1 cellular context compared by ENCODE assay signal in the genomic region with DNA sequence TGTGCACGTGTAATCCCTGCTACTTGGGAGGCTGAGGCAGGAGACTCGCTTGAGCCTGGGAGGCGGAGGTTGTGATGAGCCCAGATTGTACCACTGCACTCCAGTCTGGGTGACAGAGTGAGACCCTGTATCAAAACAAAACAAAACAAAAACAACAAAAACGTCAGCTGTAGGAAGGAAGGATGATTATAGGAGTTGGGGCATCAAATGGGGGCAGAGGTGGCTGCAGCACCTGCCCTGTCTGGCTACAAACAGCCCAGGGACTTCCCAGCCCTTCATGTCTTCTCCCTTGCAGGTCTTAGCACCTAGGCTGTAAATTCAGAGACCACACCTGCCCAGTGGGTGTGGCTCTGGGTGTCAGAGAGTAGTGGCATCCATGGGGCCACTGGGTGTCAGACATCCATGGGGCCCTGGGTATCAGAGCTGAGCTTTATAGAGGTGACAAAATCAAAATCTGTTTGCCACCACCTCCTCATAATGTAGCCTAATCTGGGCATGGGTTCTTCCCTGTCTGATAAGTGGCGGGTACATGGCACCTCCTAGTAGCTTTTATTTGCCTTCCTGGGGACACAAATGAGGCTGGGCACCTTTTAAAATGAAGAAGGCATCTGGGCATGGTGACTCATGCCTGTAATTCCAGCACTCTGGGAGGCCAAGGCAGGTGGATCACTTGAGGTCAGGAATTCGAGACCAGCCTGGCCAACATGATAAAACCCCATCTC.
TF ChIP-seq lines count a peak whose summit lies in the region.

No MANE protein-coding gene starts in this region.

TF ChIP-seq in HEK293, 187 proteins besides CTCF, POLR2A, EP300 and RAD21 (continued from another document):
- TF ChIP-seq, protein P1, sequence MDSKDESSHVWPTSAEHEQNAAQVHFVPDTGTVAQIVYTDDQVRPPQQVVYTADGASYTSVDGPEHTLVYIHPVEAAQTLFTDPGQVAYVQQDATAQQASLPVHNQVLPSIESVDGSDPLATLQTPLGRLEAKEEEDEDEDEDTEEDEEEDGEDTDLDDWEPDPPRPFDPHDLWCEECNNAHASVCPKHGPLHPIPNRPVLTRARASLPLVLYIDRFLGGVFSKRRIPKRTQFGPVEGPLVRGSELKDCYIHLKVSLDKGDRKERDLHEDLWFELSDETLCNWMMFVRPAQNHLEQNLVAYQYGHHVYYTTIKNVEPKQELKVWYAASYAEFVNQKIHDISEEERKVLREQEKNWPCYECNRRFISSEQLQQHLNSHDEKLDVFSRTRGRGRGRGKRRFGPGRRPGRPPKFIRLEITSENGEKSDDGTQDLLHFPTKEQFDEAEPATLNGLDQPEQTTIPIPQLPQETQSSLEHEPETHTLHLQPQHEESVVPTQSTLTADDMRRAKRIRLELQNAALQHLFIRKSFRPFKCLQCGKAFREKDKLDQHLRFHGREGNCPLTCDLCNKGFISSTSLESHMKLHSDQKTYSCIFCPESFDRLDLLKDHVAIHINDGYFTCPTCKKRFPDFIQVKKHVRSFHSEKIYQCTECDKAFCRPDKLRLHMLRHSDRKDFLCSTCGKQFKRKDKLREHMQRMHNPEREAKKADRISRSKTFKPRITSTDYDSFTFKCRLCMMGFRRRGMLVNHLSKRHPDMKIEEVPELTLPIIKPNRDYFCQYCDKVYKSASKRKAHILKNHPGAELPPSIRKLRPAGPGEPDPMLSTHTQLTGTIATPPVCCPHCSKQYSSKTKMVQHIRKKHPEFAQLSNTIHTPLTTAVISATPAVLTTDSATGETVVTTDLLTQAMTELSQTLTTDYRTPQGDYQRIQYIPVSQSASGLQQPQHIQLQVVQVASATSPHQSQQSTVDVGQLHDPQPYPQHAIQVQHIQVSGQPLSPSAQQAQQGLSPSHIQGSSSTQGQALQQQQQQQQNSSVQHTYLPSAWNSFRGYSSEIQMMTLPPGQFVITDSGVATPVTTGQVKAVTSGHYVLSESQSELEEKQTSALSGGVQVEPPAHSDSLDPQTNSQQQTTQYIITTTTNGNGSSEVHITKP (tag by site-specific recombination; IDR thresholded peaks at IDR 0.05): peak; percentile 95
- TF ChIP-seq ZNF747 (tag by site-specific recombination; IDR thresholded peaks at IDR 0.05): 0 out of 2 replicates have a peak, but pooled peaks have one; percentile 28
- peak; percentile 55 for TF ChIP-seq ZIC2 (tag by site-specific recombination; IDR thresholded peaks at IDR 0.05)
- 0 out of 2 replicates have a peak, but pooled peaks have one; percentile 17 for TF ChIP-seq ZBTB20 (tag by site-specific recombination; IDR thresholded peaks at IDR 0.05)
- peak; percentile 13; the same call in 1 of the 2 replicates for TF ChIP-seq KLF1 (tag by site-specific recombination; IDR thresholded peaks at IDR 0.05)
- peak; percentile 96 for TF ChIP-seq GLIS1 (tag by site-specific recombination; IDR thresholded peaks at IDR 0.05)
- peak; percentile 35; the same call in 1 of the 2 replicates for TF ChIP-seq SP3 (tag by site-specific recombination; IDR thresholded peaks at IDR 0.05)
- TF ChIP-seq ZNF335 (tag by site-specific recombination; conservative IDR thresholded peaks at IDR 0.05): peak; percentile 59
- TF ChIP-seq, protein P2, sequence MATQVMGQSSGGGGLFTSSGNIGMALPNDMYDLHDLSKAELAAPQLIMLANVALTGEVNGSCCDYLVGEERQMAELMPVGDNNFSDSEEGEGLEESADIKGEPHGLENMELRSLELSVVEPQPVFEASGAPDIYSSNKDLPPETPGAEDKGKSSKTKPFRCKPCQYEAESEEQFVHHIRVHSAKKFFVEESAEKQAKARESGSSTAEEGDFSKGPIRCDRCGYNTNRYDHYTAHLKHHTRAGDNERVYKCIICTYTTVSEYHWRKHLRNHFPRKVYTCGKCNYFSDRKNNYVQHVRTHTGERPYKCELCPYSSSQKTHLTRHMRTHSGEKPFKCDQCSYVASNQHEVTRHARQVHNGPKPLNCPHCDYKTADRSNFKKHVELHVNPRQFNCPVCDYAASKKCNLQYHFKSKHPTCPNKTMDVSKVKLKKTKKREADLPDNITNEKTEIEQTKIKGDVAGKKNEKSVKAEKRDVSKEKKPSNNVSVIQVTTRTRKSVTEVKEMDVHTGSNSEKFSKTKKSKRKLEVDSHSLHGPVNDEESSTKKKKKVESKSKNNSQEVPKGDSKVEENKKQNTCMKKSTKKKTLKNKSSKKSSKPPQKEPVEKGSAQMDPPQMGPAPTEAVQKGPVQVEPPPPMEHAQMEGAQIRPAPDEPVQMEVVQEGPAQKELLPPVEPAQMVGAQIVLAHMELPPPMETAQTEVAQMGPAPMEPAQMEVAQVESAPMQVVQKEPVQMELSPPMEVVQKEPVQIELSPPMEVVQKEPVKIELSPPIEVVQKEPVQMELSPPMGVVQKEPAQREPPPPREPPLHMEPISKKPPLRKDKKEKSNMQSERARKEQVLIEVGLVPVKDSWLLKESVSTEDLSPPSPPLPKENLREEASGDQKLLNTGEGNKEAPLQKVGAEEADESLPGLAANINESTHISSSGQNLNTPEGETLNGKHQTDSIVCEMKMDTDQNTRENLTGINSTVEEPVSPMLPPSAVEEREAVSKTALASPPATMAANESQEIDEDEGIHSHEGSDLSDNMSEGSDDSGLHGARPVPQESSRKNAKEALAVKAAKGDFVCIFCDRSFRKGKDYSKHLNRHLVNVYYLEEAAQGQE (tag by site-specific recombination; IDR thresholded peaks at IDR 0.05): no peak
- no peak for TF ChIP-seq ZBTB17 (tag by site-specific recombination; IDR thresholded peaks at IDR 0.05)
